In genomic region chr9:114017741-114018715, GRCh38 we compare ENCODE assay signal across 26 cellular contexts.
DNase-seq lines count a peak whose midpoint lies in the region; ATAC-seq and TF ChIP-seq lines count a peak whose summit lies in the region.
"Had no signal": no experiment of that assay in that cellular context is flagged by ENCODE, and none has a peak within 500 bp of the region (broad histone marks: within the 10 kb centered on the region; RNA-seq: fewer than 3 reads in every experiment).

No MANE protein-coding gene starts in this region.

- no peaks in the 10 kb centered on the region for H3K4me1 ChIP-seq in mesenchymal stem cell (ENCODE audit: control insufficient read depth, insufficient read depth, low read depth, low read length)
- H3K4me1 ChIP-seq in testis: no peaks in the 10 kb centered on the region
- H3K4me1 ChIP-seq: foreskin keratinocyte, left lung, parathyroid adenoma had no signal

- peaks cover 31 to 86% of the 10 kb centered on the region in 2 experiments for H3K36me3 ChIP-seq in mesenchymal stem cell (ENCODE audit: control insufficient read depth in 1 of 2, insufficient read depth in 2 of 2, low read depth in 1 of 2, low read length in 2 of 2)
- H3K36me3 ChIP-seq in testis (ENCODE audit: low read depth, missing control alignments): no peaks in the 10 kb centered on the region

- no peak for TF ChIP-seq POLR2A in testis (IDR thresholded peaks at IDR 0.05)

- no peak overlapping the region for H3K14ac ChIP-seq in mesenchymal stem cell (ENCODE audit: low read length in 2 of 2)

- 91% methylated on average over 6 of the region's 6 CpGs for WGBS in mesenchymal stem cell
- WGBS in testis, 2 donors: 81 to 95% methylated on average over 4 to 6 of the region's 6 CpGs

- H3K79me1 ChIP-seq in mesenchymal stem cell (replicated peaks; ENCODE audit: low read length, poor library complexity, severe bottlenecking): peaks cover 13% of the 10 kb centered on the region

- no peak overlapping the region for H3K18ac ChIP-seq in mesenchymal stem cell (ENCODE audit: low read depth in 1 of 2, low read length in 2 of 2)

- peak; percentile 48 for DNase-seq in activated CD8-positive, alpha-beta memory T cell treated with anti-CD3 and anti-CD28 coated beads for 24 hours
- DNase-seq in activated CD8-positive, alpha-beta memory T cell treated with anti-CD3 and anti-CD28 coated beads, Interleukin-2, amount 50 U/mL, for 4 hours: no peak
- DNase-seq in activated T-helper 2 cell treated with anti-CD3 and anti-CD28 coated beads, Interferon-gamma antibody, Interleukin-2, Interleukin-4, amounts not matched to agents 10 μg/mL and 5 μg/mL and 100 μg/mL, durations not matched to agents 14 hours and 24 hours and 36 hours (ENCODE audit: low spot score): peak; percentile 3
- DNase-seq in mesenchymal stem cell: no peak
- peak; percentile 5 for DNase-seq in testis
- no peak for DNase-seq in NCI-H1092 treated with DMSO at 0.1 percent for 48 hours (lab: John Stamatoyannopoulos, UW)
- DNase-seq in NCI-H2107 (lab: John Stamatoyannopoulos, UW): no peak
- DNase-seq: activated naive CD8-positive, alpha-beta T cell treated with anti-CD3 and anti-CD28 coated beads, Interleukin-2, amount 50 U/mL, for 24 hours; CD8-positive, alpha-beta memory T cell; DMS79 treated with DMSO at 0.1 percent for 48 hours; effector CD8-positive, alpha-beta T cell; foreskin keratinocyte; HFFc6; KG1; left lung; NCI-H1436 treated with DMSO at 0.1 percent for 48 hours; nephron progenitor cell; stimulated activated CD4-positive, alpha-beta T cell treated with anti-CD3 and anti-CD28 coated beads, Interleukin-15, amount 100 ng/mL, for 24 hours; trophoblast cell had no signal

- no peaks in the 10 kb centered on the region for H3K27me3 ChIP-seq in mesenchymal stem cell (ENCODE audit: control insufficient read depth in 1 of 2, insufficient read depth in 1 of 2, low read length in 2 of 2)
- H3K27me3 ChIP-seq in testis: no peaks in the 10 kb centered on the region
- H3K27me3 ChIP-seq: foreskin keratinocyte, hepatocyte, left lung had no signal

- H3K4me3 Mint-ChIP-seq in activated T-helper 2 cell treated with anti-CD3 and anti-CD28 coated beads, Interferon-gamma antibody, Interleukin-2, Interleukin-4, amounts not matched to agents 10 μg/mL and 5 μg/mL and 100 μg/mL, durations not matched to agents 14 hours and 24 hours and 36 hours (ENCODE audit: low read depth): no peak overlapping the region
- H3K4me3 Mint-ChIP-seq: activated naive CD8-positive, alpha-beta T cell treated with anti-CD3 and anti-CD28 coated beads, Interleukin-2, amount 50 U/mL, for 24 hours; B cell; CD8-positive, alpha-beta memory T cell; GM23338; HFFc6; nephron progenitor cell had no signal

- no peak overlapping the region for H3K23ac ChIP-seq in mesenchymal stem cell (ENCODE audit: low read length in 2 of 2)

- H2BK12ac ChIP-seq in mesenchymal stem cell (ENCODE audit: low read length in 2 of 2): no peak overlapping the region

- no peak for TF ChIP-seq CTCF in testis (IDR thresholded peaks at IDR 0.05)

- peaks cover 37% of the 10 kb centered on the region for H3K9me3 ChIP-seq in mesenchymal stem cell (ENCODE audit: control insufficient read depth, low read length)
- H3K9me3 ChIP-seq in testis: no peaks in the 10 kb centered on the region

- H3K9ac ChIP-seq in mesenchymal stem cell (ENCODE audit: low read length): no peak overlapping the region
- H3K9ac ChIP-seq: parathyroid adenoma had no signal

- H3K4me2 ChIP-seq in mesenchymal stem cell (ENCODE audit: low read length, poor library complexity, severe bottlenecking): no peak overlapping the region
- H3K4me2 ChIP-seq: GM23338, hepatocyte had no signal

- H3K27ac Mint-ChIP-seq in activated T-helper 2 cell treated with anti-CD3 and anti-CD28 coated beads, Interferon-gamma antibody, Interleukin-2, Interleukin-4, amounts not matched to agents 10 μg/mL and 5 μg/mL and 100 μg/mL, durations not matched to agents 14 hours and 24 hours and 36 hours: no peak overlapping the region
- H3K27ac Mint-ChIP-seq: activated naive CD8-positive, alpha-beta T cell treated with anti-CD3 and anti-CD28 coated beads, Interleukin-2, amount 50 U/mL, for 24 hours; B cell; CD8-positive, alpha-beta memory T cell; GM23338; HFFc6; nephron progenitor cell had no signal

- no peaks in the 10 kb centered on the region for H3K4me1 Mint-ChIP-seq in activated T-helper 2 cell treated with anti-CD3 and anti-CD28 coated beads, Interferon-gamma antibody, Interleukin-2, Interleukin-4, amounts not matched to agents 10 μg/mL and 5 μg/mL and 100 μg/mL, durations not matched to agents 14 hours and 24 hours and 36 hours (ENCODE audit: low read depth)
- H3K4me1 Mint-ChIP-seq: activated naive CD8-positive, alpha-beta T cell treated with anti-CD3 and anti-CD28 coated beads, Interleukin-2, amount 50 U/mL, for 24 hours; B cell; CD8-positive, alpha-beta memory T cell; GM23338; nephron progenitor cell had no signal

- no peak overlapping the region for H2BK15ac ChIP-seq in mesenchymal stem cell (ENCODE audit: low read depth, poor library complexity, severe bottlenecking)

- no peak overlapping the region for H2BK120ac ChIP-seq in mesenchymal stem cell (ENCODE audit: low read depth, low read length)

- no peak for ATAC-seq in GM21786 (IDR thresholded peaks at IDR 0.05; ENCODE audit: unreplicated experiment)
- ATAC-seq: activated naive CD8-positive, alpha-beta T cell treated with anti-CD3 and anti-CD28 coated beads, Interleukin-2, amount 50 U/mL, for 24 hours; foreskin keratinocyte; GM23338; left lung; Right ventricle myocardium inferior; sciatic nerve had no signal

- no peaks in the 10 kb centered on the region for H3K36me3 Mint-ChIP-seq in activated T-helper 2 cell treated with anti-CD3 and anti-CD28 coated beads, Interferon-gamma antibody, Interleukin-2, Interleukin-4, amounts not matched to agents 10 μg/mL and 5 μg/mL and 100 μg/mL, durations not matched to agents 14 hours and 24 hours and 36 hours (ENCODE audit: low read depth)

- H3K9me3 Mint-ChIP-seq in activated T-helper 2 cell treated with anti-CD3 and anti-CD28 coated beads, Interferon-gamma antibody, Interleukin-2, Interleukin-4, amounts not matched to agents 10 μg/mL and 5 μg/mL and 100 μg/mL, durations not matched to agents 14 hours and 24 hours and 36 hours: peaks cover 6% of the 10 kb centered on the region

- H2AFZ ChIP-seq in mesenchymal stem cell (ENCODE audit: low read depth, low read length): no peak overlapping the region
- H2AFZ ChIP-seq: GM23338, hepatocyte, parathyroid adenoma had no signal

- no peak overlapping the region for H2AK5ac ChIP-seq in mesenchymal stem cell (ENCODE audit: low read length, severe bottlenecking)

- H3K4ac ChIP-seq in mesenchymal stem cell (ENCODE audit: low read depth in 1 of 2, low read length in 2 of 2): no peak overlapping the region

- H3K4me3 ChIP-seq in mesenchymal stem cell (ENCODE audit: insufficient read depth in 1 of 2, low read depth in 1 of 2, low read length in 2 of 2): no peak overlapping the region
- H3K4me3 ChIP-seq in testis: no peak overlapping the region
- H3K4me3 ChIP-seq: GM23338, hepatocyte, left lung had no signal

- intact Hi-C loops in activated T-helper 2 cell treated with anti-CD3 and anti-CD28 coated beads, Interferon-gamma antibody, Interleukin-2, Interleukin-4, amounts not matched to agents 10 μg/mL and 5 μg/mL and 100 μg/mL, durations not matched to agents 14 hours and 24 hours and 36 hours (cut with micrococcal nuclease): no loop called here
- intact Hi-C loops in testis (cut with DNase I; ENCODE audit: low total_unique reads): no loop called here

- peak overlapping the region; percentile 32 for H4K8ac ChIP-seq in mesenchymal stem cell (ENCODE audit: low read length)

- H4K91ac ChIP-seq in mesenchymal stem cell (ENCODE audit: low read length): no peak overlapping the region

- no peak overlapping the region for H3K27ac ChIP-seq in mesenchymal stem cell (ENCODE audit: low read length, poor library complexity, severe bottlenecking)
- no peak overlapping the region for H3K27ac ChIP-seq in testis
- H3K27ac ChIP-seq: foreskin keratinocyte, hepatocyte, left lung, parathyroid adenoma had no signal

- H3K27me3 Mint-ChIP-seq in activated T-helper 2 cell treated with anti-CD3 and anti-CD28 coated beads, Interferon-gamma antibody, Interleukin-2, Interleukin-4, amounts not matched to agents 10 μg/mL and 5 μg/mL and 100 μg/mL, durations not matched to agents 14 hours and 24 hours and 36 hours (ENCODE audit: low read depth): peaks cover 4% of the 10 kb centered on the region
- H3K27me3 Mint-ChIP-seq: activated naive CD8-positive, alpha-beta T cell treated with anti-CD3 and anti-CD28 coated beads, Interleukin-2, amount 50 U/mL, for 24 hours; B cell had no signal

- no peak overlapping the region for H2BK5ac ChIP-seq in mesenchymal stem cell (ENCODE audit: low read depth, low read length, poor library complexity, severe bottlenecking)

Comparison
In these comparisons a context has a peak if more than half of its experiments do, and no peak if none do; other contexts are left out.
1. DNase-seq: peak in activated CD8-positive, alpha-beta memory T cell treated with anti-CD3 and anti-CD28 coated beads for 24 hours (single experiment), activated T-helper 2 cell treated with anti-CD3 and anti-CD28 coated beads, Interferon-gamma antibody, Interleukin-2, Interleukin-4, amounts not matched to agents 10 μg/mL and 5 μg/mL and 100 μg/mL, durations not matched to agents 14 hours and 24 hours and 36 hours (single experiment) and testis (single experiment); none in activated CD8-positive, alpha-beta memory T cell treated with anti-CD3 and anti-CD28 coated beads, Interleukin-2, amount 50 U/mL, for 4 hours (single experiment), mesenchymal stem cell (single experiment), NCI-H1092 treated with DMSO at 0.1 percent for 48 hours (single experiment) and NCI-H2107 (single experiment).